Comparison of ENCODE assay signal across 1 cellular context in genomic region chr2:38666578-38666926, GRCh38.
TF ChIP-seq lines count a peak whose summit lies in the region.

No MANE protein-coding gene starts in this region.

TF ChIP-seq in SK-N-SH, 30 proteins besides CTCF, POLR2A, EP300 and RAD21 (continued from another document):
- TF ChIP-seq ZBTB33 (IDR thresholded peaks at IDR 0.05; ENCODE audit: borderline replicate concordance, low read depth), result no peak
- TF ChIP-seq NFIC (IDR thresholded peaks at IDR 0.05; ENCODE audit: borderline replicate concordance), result no peak
